Comparison of ENCODE assay signal across 10 cellular contexts in the genomic region with DNA sequence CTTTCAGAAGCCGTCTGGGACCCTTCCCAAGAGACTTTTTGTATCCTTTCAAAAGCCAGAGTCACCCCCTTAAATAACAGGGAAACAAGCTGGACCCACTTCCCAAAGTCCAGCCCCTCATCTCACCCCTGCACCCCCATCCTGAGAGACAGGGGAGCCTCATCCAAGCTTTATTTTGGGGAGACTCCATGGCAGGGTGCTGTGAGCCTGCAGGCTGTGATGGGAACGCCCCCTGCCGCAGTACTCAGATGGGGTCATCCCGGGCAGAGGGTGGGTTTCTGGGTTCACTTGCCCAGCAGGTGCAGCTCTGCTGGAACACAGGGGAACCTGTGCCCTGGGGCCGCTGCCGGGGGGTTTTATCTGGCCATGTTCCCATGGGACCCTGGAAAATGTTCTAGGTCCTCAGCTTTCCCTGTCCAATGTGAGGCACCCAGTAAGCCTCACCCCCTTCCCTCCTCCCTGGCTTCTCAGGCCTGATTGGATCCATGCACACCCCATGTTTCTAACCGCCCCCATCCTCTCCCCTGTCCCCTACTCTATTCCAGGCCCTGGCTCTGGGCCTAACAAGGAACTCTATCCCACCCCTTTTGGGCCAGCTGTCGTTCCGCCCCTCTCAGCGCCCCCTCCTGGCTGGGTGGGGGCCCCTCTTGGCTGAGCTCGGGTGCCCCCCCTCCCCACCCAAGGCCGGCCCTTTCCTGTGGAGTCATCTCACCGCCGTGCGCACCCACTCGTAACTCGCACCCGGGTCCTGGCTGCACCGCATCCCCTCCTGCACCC. TPM values are rescaled to one million over a fixed set of nuclear protein-coding genes. Genes with fewer than 3 reads are reported as not detected.
A peak's percentile ranks its signal among the peaks of the same experiment; 100 is the strongest.
DNase-seq lines count a peak whose midpoint lies in the region; ATAC-seq, FAIRE-seq and TF ChIP-seq lines count a peak whose summit lies in the region.
"Had no signal": no experiment of that assay in that cellular context is flagged by ENCODE, and none has a peak within 500 bp of the region (broad histone marks: within the 10 kb centered on the region; RNA-seq: fewer than 3 reads in every experiment).

No MANE protein-coding gene starts in this region.

- no peak for DNase-seq in HepG2 (ENCODE audit: low spot score)
- no peak for DNase-seq in activated T-cell treated with anti-CD3 and anti-CD28 coated beads, Interleukin-2, amount 50 U/mL, for 1 hour
- no peak for DNase-seq in NCI-H1436 treated with DMSO at 0.1 percent for 48 hours (lab: John Stamatoyannopoulos, UW)
- DNase-seq: effector memory CD4-positive, alpha-beta T cell; T-helper 1 cell had no signal

- POLR2A ChIA-PET in HepG2 (lab: Yijun Ruan, JAX), result interaction anchor here (1.1 kb wide), 1 partner anchor 49 kb away, joined by 8 read pairs; no protein-coding TSS in a partner anchor

- H3K27ac ChIP-seq in HUES64 (ENCODE audit: low read depth, low read length) (no peak overlapping the region), duodenal mucosa (ENCODE audit: low read depth, low read length) (peak overlapping the region; percentile 68), HepG2 (ENCODE audit: extremely low read length, insufficient read depth, low read length) (no peak overlapping the region), stomach smooth muscle (ENCODE audit: low read length) (peak overlapping the region; percentile 99)

- H3K4me1 ChIP-seq in HUES64 (ENCODE audit: insufficient read depth, low read length) (peaks cover 8% of the 10 kb centered on the region; the same call in 1 of the 2 replicates), duodenal mucosa (ENCODE audit: control insufficient read depth in 1 of 2, insufficient read depth in 2 of 2, low read length in 2 of 2) (peaks cover 39 to 47% of the 10 kb centered on the region in 2 donors), HepG2 (ENCODE audit: insufficient read depth, low read length) (peaks cover 65% of the 10 kb centered on the region), stomach smooth muscle (ENCODE audit: control insufficient read depth, insufficient read depth, low read length) (peaks cover 45% of the 10 kb centered on the region)

- H3K79me2 ChIP-seq in HepG2 (ENCODE audit: insufficient read depth, low read length), result no peaks in the 10 kb centered on the region

- ATAC-seq in HepG2 (no peak), HG03095 (IDR thresholded peaks at IDR 0.05; ENCODE audit: unreplicated experiment) (no peak), HG02588 (IDR thresholded peaks at IDR 0.05; ENCODE audit: unreplicated experiment) (no peak)

- TF ChIP-seq POLR2A in HepG2 (IDR thresholded peaks at IDR 0.05; ENCODE audit: insufficient read depth in 1 of 2, low read depth in 2 of 2, low read length in 2 of 2), result no peak

- BruUV-seq in HepG2 (replicated peaks; lab: Mats Ljungman, UMichigan), result no TSS peak

- no peaks in the 10 kb centered on the region for H4K20me1 ChIP-seq in HepG2 (ENCODE audit: insufficient read depth, low read length)

- H3K4me2 ChIP-seq in HepG2 (ENCODE audit: low read depth, low read length), result peak overlapping the region; percentile 27; the same call in 1 of the 2 replicates

- CTCF ChIA-PET in HepG2 (lab: Yijun Ruan, JAX; ENCODE audit: low intra/inter-chr PET ratio, low total read pairs), result no interaction called here

- H3K9me3 ChIP-seq in HUES64 (ENCODE audit: insufficient read depth, low read depth, low read length) (no peaks in the 10 kb centered on the region), duodenal mucosa (ENCODE audit: control insufficient read depth in 1 of 2, low read length in 2 of 2) (no peaks in the 10 kb centered on the region), HepG2 (ENCODE audit: low read length) (no peaks in the 10 kb centered on the region), stomach smooth muscle (ENCODE audit: control insufficient read depth in 2 of 2, low read length in 2 of 2) (no peaks in the 10 kb centered on the region)

- FAIRE-seq in HepG2 (lab: Jason Lieb, UNC), result no peak

- no peak overlapping the region for H2AFZ ChIP-seq in HepG2 (ENCODE audit: low read length)

- in situ Hi-C loops in HepG2 (cut with HindIII; ENCODE audit: extremely low pct_ligation_motif_present, low pct_unique_long_range_greater_than_20kb), result loop anchor here (5.0 kb wide), 1 partner anchor 189 kb away; no protein-coding TSS in a partner anchor

- TF ChIP-seq EP300 in HepG2 (IDR thresholded peaks at IDR 0.05; ENCODE audit: low read depth in 2 of 2, low read length in 2 of 2) (no peak), HepG2 (CRISPR knock-in tag; IDR thresholded peaks at IDR 0.05; ENCODE audit: borderline replicate concordance) (no peak)

- intact Hi-C loops in HepG2 (cut with micrococcal nuclease; ENCODE audit: unreplicated experiment), result no loop called here

- H3K27me3 ChIP-seq in HUES64 (ENCODE audit: insufficient read depth, low read length) (no peaks in the 10 kb centered on the region), duodenal mucosa (ENCODE audit: control insufficient read depth in 1 of 2, insufficient read depth in 2 of 2, low read length in 2 of 2) (no peaks in the 10 kb centered on the region), HepG2 (ENCODE audit: control insufficient read depth in 1 of 2, insufficient read depth in 2 of 2, low read length in 2 of 2) (peaks cover 0 to 6% of the 10 kb centered on the region in 2 experiments; a peak in 1 of 5 replicates), stomach smooth muscle (ENCODE audit: control insufficient read depth in 1 of 2, insufficient read depth in 2 of 2, low read length in 2 of 2) (no peaks in the 10 kb centered on the region)

- H3K4me3 ChIP-seq in HUES64 (ENCODE audit: low read length) (peak overlapping the region; percentile 67), duodenal mucosa (ENCODE audit: low read depth in 1 of 2, low read length in 2 of 2) (peak overlapping the region; percentile 28 to 48), HepG2 (replicated peaks in 1 of 3; ENCODE audit: insufficient read depth in 1 of 3, low read depth in 2 of 3, low read length in 3 of 3) (peak overlapping the region in 1 of 3 experiments; percentile 10; a peak in 1 of 6 replicates), stomach smooth muscle (ENCODE audit: low read length in 2 of 2) (peak overlapping the region; percentile 86 to 88)

- H3K9ac ChIP-seq in HUES64 (ENCODE audit: low read depth, low read length) (no peak overlapping the region), duodenal mucosa (ENCODE audit: low read depth in 1 of 2, low read length in 2 of 2) (peak overlapping the region; percentile 1 to 49), HepG2 (ENCODE audit: insufficient read depth, low read depth, low read length) (no peak overlapping the region), stomach smooth muscle (ENCODE audit: low read length in 2 of 2) (peak overlapping the region; percentile 90 to 95)

- WGBS in HUES64, result 76% methylated on average over 18 of the region's 19 CpGs
- WGBS in HepG2 (ENCODE audit: low lambda C conversion rate), result 48% methylated on average over 13 of the region's 19 CpGs

- TF ChIP-seq RAD21 in HepG2 (CRISPR knock-in tag; IDR thresholded peaks at IDR 0.05), result no peak

- no peaks in the 10 kb centered on the region for H3K36me3 ChIP-seq in HUES64 (ENCODE audit: insufficient read depth, low read length)
- no peaks in the 10 kb centered on the region for H3K36me3 ChIP-seq in duodenal mucosa (ENCODE audit: control insufficient read depth in 1 of 2, insufficient read depth in 2 of 2, low read length in 2 of 2)
- H3K36me3 ChIP-seq in HepG2 (replicated peaks in 1 of 2; ENCODE audit: control insufficient read depth in 1 of 2, insufficient read depth in 2 of 2, low read length in 2 of 2), result no peaks in the 10 kb centered on the region
- no peaks in the 10 kb centered on the region for H3K36me3 ChIP-seq in stomach smooth muscle (ENCODE audit: control insufficient read depth in 2 of 2, insufficient read depth in 2 of 2, low read length in 2 of 2)

- peak; percentile 34 for TF ChIP-seq CTCF in HepG2 (CRISPR knock-in tag; IDR thresholded peaks at IDR 0.05)

RNA-seq across cellular contexts. Expression of gene HIF3A, which starts 1.0 kb away (rescaled TPM):
- polyA plus RNA-seq in HUES64 (2013, experiment 1 of 2), result 8.9 TPM
- 11.3 TPM for polyA plus RNA-seq in HUES64 (2013, experiment 2 of 2)
- 0.09 TPM in 1 of 2 replicates, not detected in the other for total RNA-seq in HepG2 (2016; rRNA removed; fragmentation: Illumina TruSeq; extraction: Trizol)
- total RNA-seq in HepG2 (2016; cell fraction: cytosol; rRNA removed; fragmentation: Illumina TruSeq; extraction: Trizol; ENCODE audit: low read depth), result not detected in 2 replicates
- total RNA-seq in HepG2 (2016; cell fraction: insoluble cytoplasmic fraction; rRNA removed; fragmentation: Illumina TruSeq; extraction: Trizol), result not detected in 2 replicates
- not detected in 2 replicates for total RNA-seq in HepG2 (2016; cell fraction: membrane; rRNA removed; fragmentation: Illumina TruSeq; extraction: Trizol)
- total RNA-seq in HepG2 (2016; cell fraction: nucleus; rRNA removed; fragmentation: Illumina TruSeq; extraction: Trizol), result not detected in 2 replicates
- 0.22 and 0.38 TPM in 2 replicates for polyA plus RNA-seq in HepG2 (2011; rRNA removed)
- 0.13 and 0.36 TPM in 2 replicates for polyA plus RNA-seq in HepG2 (2011; cell fraction: cytosol; rRNA removed)
- 2.3 and 2.4 TPM in 2 replicates for polyA plus RNA-seq in HepG2 (2011; cell fraction: nucleus; rRNA removed)
- polyA plus RNA-seq in HepG2 (2012), result 1.6 and 4.3 TPM in 2 replicates
- not detected in 2 replicates for polyA plus RNA-seq in HepG2 (2016; cell fraction: cytosol; fragmentation: Illumina TruSeq; extraction: Trizol; ENCODE audit: low read depth)
- not detected in 2 replicates for polyA plus RNA-seq in HepG2 (2016; cell fraction: insoluble cytoplasmic fraction; fragmentation: Illumina TruSeq; extraction: Trizol; ENCODE audit: low read depth)
- not detected in 2 replicates for polyA plus RNA-seq in HepG2 (2016; cell fraction: membrane; fragmentation: Illumina TruSeq; extraction: Trizol; ENCODE audit: low read depth)
- polyA plus RNA-seq in HepG2 (2016; cell fraction: nucleus; fragmentation: Illumina TruSeq; extraction: Trizol; ENCODE audit: insufficient read depth, low read depth), result 0.52 TPM in 1 of 2 replicates, not detected in the other
- 0.72 and 0.87 TPM in 2 replicates for polyA minus RNA-seq in HepG2 (2011; rRNA and poly(A)+ RNA removed; ENCODE audit: low replicate concordance)
- 0.62 and 1.3 TPM in 2 replicates for polyA minus RNA-seq in HepG2 (2011; cell fraction: cytosol; rRNA and poly(A)+ RNA removed)
- polyA minus RNA-seq in HepG2 (2011; cell fraction: nucleus; rRNA and poly(A)+ RNA removed), result 0.64 and 0.87 TPM in 2 replicates

RNA-seq across cellular contexts. Expression of gene PPP5C, which starts 49.0 kb away (rescaled TPM):
- polyA plus RNA-seq in HUES64 (2013, experiment 1 of 2), result 87.6 TPM
- 76.6 TPM for polyA plus RNA-seq in HUES64 (2013, experiment 2 of 2)
- 38.2 and 41.6 TPM in 2 replicates for total RNA-seq in HepG2 (2016; rRNA removed; fragmentation: Illumina TruSeq; extraction: Trizol)
- 6.6 and 9.3 TPM in 2 replicates for total RNA-seq in HepG2 (2016; cell fraction: cytosol; rRNA removed; fragmentation: Illumina TruSeq; extraction: Trizol; ENCODE audit: low read depth)
- total RNA-seq in HepG2 (2016; cell fraction: insoluble cytoplasmic fraction; rRNA removed; fragmentation: Illumina TruSeq; extraction: Trizol), result 33.6 and 40.9 TPM in 2 replicates
- total RNA-seq in HepG2 (2016; cell fraction: membrane; rRNA removed; fragmentation: Illumina TruSeq; extraction: Trizol), result 12.2 and 12.3 TPM in 2 replicates
- total RNA-seq in HepG2 (2016; cell fraction: nucleus; rRNA removed; fragmentation: Illumina TruSeq; extraction: Trizol), result 31.3 and 44.2 TPM in 2 replicates
- 67.9 and 68.5 TPM in 2 replicates for polyA plus RNA-seq in HepG2 (2011; rRNA removed)
- 52.3 and 70.1 TPM in 2 replicates for polyA plus RNA-seq in HepG2 (2011; cell fraction: cytosol; rRNA removed)
- 118 and 133 TPM in 2 replicates for polyA plus RNA-seq in HepG2 (2011; cell fraction: nucleus; rRNA removed)
- 33.2 and 36.7 TPM in 2 replicates for polyA plus RNA-seq in HepG2 (2012)
- 3.4 and 4.4 TPM in 2 replicates for polyA plus RNA-seq in HepG2 (2016; cell fraction: cytosol; fragmentation: Illumina TruSeq; extraction: Trizol; ENCODE audit: low read depth)
- polyA plus RNA-seq in HepG2 (2016; cell fraction: insoluble cytoplasmic fraction; fragmentation: Illumina TruSeq; extraction: Trizol; ENCODE audit: low read depth), result 45.7 and 54.9 TPM in 2 replicates
- polyA plus RNA-seq in HepG2 (2016; cell fraction: membrane; fragmentation: Illumina TruSeq; extraction: Trizol; ENCODE audit: low read depth), result 6.8 and 8.2 TPM in 2 replicates
- 82.9 and 89.8 TPM in 2 replicates for polyA plus RNA-seq in HepG2 (2016; cell fraction: nucleus; fragmentation: Illumina TruSeq; extraction: Trizol; ENCODE audit: insufficient read depth, low read depth)
- polyA minus RNA-seq in HepG2 (2011; rRNA and poly(A)+ RNA removed; ENCODE audit: low replicate concordance), result 92.2 and 144 TPM in 2 replicates
- polyA minus RNA-seq in HepG2 (2011; cell fraction: cytosol; rRNA and poly(A)+ RNA removed), result 26.7 and 26.9 TPM in 2 replicates
- 63.0 and 66.9 TPM in 2 replicates for polyA minus RNA-seq in HepG2 (2011; cell fraction: nucleus; rRNA and poly(A)+ RNA removed)

Comparison
In these comparisons a context has a peak if more than half of its experiments do, and no peak if none do; other contexts are left out.
1. H3K27ac ChIP-seq: peak in duodenal mucosa (single experiment) and stomach smooth muscle (single experiment); none in HUES64 (single experiment) and HepG2 (single experiment).
2. H3K9ac ChIP-seq: peak in duodenal mucosa (2 of 2) and stomach smooth muscle (2 of 2); none in HUES64 (single experiment) and HepG2 (single experiment).